Comparison of ENCODE assay signal across 17 cellular contexts in genomic region chr2:111148225-111148873, GRCh38. TPM values are rescaled to one million over a fixed set of nuclear protein-coding genes. Genes with fewer than 3 reads are reported as not detected.
DNase-seq lines count a peak whose midpoint lies in the region; TF ChIP-seq lines count a peak whose summit lies in the region.
"Had no signal": no experiment of that assay in that cellular context is flagged by ENCODE, and none has a peak within 500 bp of the region (broad histone marks: within the 10 kb centered on the region; RNA-seq: fewer than 3 reads in every experiment).

No MANE protein-coding gene starts in this region.

- H3K4me1 ChIP-seq in DOHH2 (ENCODE audit: control insufficient read depth, low read length) (peaks cover 25% of the 10 kb centered on the region), Loucy (ENCODE audit: insufficient read depth, low read length, poor library complexity, severe bottlenecking) (peaks cover 59% of the 10 kb centered on the region), skeletal muscle tissue (ENCODE audit: control insufficient read depth in 3 of 3, insufficient read depth in 3 of 3, low read length in 3 of 3) (peaks cover 2 to 3% (median 2%) of the 10 kb centered on the region in 3 donors), ascending aorta (no peaks in the 10 kb centered on the region)
- H3K4me1 ChIP-seq: Peyer's patch had no signal

- H3K36me3 ChIP-seq in DOHH2 (ENCODE audit: control insufficient read depth, low read length) (peaks cover 94% of the 10 kb centered on the region), Loucy (ENCODE audit: insufficient read depth, low read length) (peaks cover 26% of the 10 kb centered on the region; the same call in 1 of the 2 replicates), skeletal muscle tissue (ENCODE audit: control insufficient read depth in 3 of 3, insufficient read depth in 3 of 3, low read length in 3 of 3) (peaks cover 5 to 17% (median 16%) of the 10 kb centered on the region in 3 donors), ascending aorta (peaks cover 0 to 6% of the 10 kb centered on the region in 2 donors)

- H3K79me2 ChIP-seq in DOHH2 (ENCODE audit: control insufficient read depth, low read length) (peaks cover 91% of the 10 kb centered on the region), Loucy (ENCODE audit: insufficient read depth, low read length) (peaks cover 9% of the 10 kb centered on the region; the same call in 1 of the 2 replicates)

- peaks cover 4% of the 10 kb centered on the region for H4K20me1 ChIP-seq in DOHH2 (ENCODE audit: control insufficient read depth, insufficient read depth, low read depth, low read length)
- no peaks in the 10 kb centered on the region for H4K20me1 ChIP-seq in Loucy (ENCODE audit: insufficient read depth, low read length, poor library complexity, severe bottlenecking)

- no peak overlapping the region for H3K4me3 ChIP-seq in DOHH2 (ENCODE audit: low read length)
- no peak overlapping the region for H3K4me3 ChIP-seq in Loucy (ENCODE audit: low read length, poor library complexity, severe bottlenecking)
- H3K4me3 ChIP-seq in skeletal muscle tissue (ENCODE audit: low read length in 3 of 3), result no peak overlapping the region
- H3K4me3 ChIP-seq in ascending aorta, result no peak overlapping the region
- H3K4me3 ChIP-seq: HAP-1, Peyer's patch had no signal

- intact Hi-C loops in ascending aorta (cut with DNase I), result no loop called here

- no peaks in the 10 kb centered on the region for H3K27me3 ChIP-seq in DOHH2 (ENCODE audit: control insufficient read depth, low read length)
- no peaks in the 10 kb centered on the region for H3K27me3 ChIP-seq in Loucy (ENCODE audit: insufficient read depth, low read length, poor library complexity, severe bottlenecking)
- H3K27me3 ChIP-seq in skeletal muscle tissue (ENCODE audit: control insufficient read depth in 3 of 3, insufficient read depth in 3 of 3, low read length in 3 of 3), result no peaks in the 10 kb centered on the region
- no peaks in the 10 kb centered on the region for H3K27me3 ChIP-seq in ascending aorta
- H3K27me3 ChIP-seq: Peyer's patch had no signal

- H3K9ac ChIP-seq in Loucy (ENCODE audit: low read depth, low read length, poor library complexity, severe bottlenecking), result no peak overlapping the region
- no peak overlapping the region for H3K9ac ChIP-seq in skeletal muscle tissue (ENCODE audit: low read depth in 1 of 3, low read length in 3 of 3)
- H3K9ac ChIP-seq: SK-N-SH had no signal

- peak; percentile 37 for DNase-seq in dermis blood vessel endothelial cell
- no peak for DNase-seq in kidney glomerular epithelial cell (lab: John Stamatoyannopoulos, UW)
- DNase-seq in ascending aorta (ENCODE audit: low spot score in 2 of 2), result no peak
- no peak for DNase-seq in ureter (ENCODE audit: low spot score)
- DNase-seq in NCI-H2171 (lab: John Stamatoyannopoulos, UW), result no peak
- DNase-seq: CD4-positive, alpha-beta T cell; NCI-H1436; NCI-H2029; NCI-H510A treated with DMSO at 0.1 percent for 48 hours; Peyer's patch; Right ventricle myocardium superior; SK-N-SH; T-helper 1 cell had no signal

- H3K27ac ChIP-seq in DOHH2 (ENCODE audit: low read depth, low read length) (0 out of 2 replicates have a peak overlapping the region, but pooled peaks have one; percentile 2), skeletal muscle tissue (ENCODE audit: low read depth, low read length) (peak overlapping the region; percentile 43), ascending aorta (no peak overlapping the region)
- H3K27ac ChIP-seq: Peyer's patch had no signal

- H3K9me3 ChIP-seq in DOHH2 (ENCODE audit: control insufficient read depth, insufficient read depth, low read length), result no peaks in the 10 kb centered on the region
- H3K9me3 ChIP-seq in Loucy (ENCODE audit: insufficient read depth, low read depth, low read length), result no peaks in the 10 kb centered on the region
- H3K9me3 ChIP-seq in skeletal muscle tissue (ENCODE audit: control insufficient read depth in 3 of 3, low read length in 3 of 3), result no peaks in the 10 kb centered on the region
- no peaks in the 10 kb centered on the region for H3K9me3 ChIP-seq in ascending aorta
- H3K9me3 ChIP-seq: HAP-1, Peyer's patch, SK-N-SH had no signal

- H2AFZ ChIP-seq in Loucy (ENCODE audit: low read length), result no peak overlapping the region

- H3F3A ChIP-seq in DOHH2 (ENCODE audit: control insufficient read depth, insufficient read depth), result no peaks in the 10 kb centered on the region; the same call in 1 of the 2 replicates
- H3F3A ChIP-seq in Loucy (ENCODE audit: low read depth), result no peaks in the 10 kb centered on the region

- no peaks in the 10 kb centered on the region for H3K9me2 ChIP-seq in DOHH2 (replicated peaks; ENCODE audit: control insufficient read depth, low read length)
- no peaks in the 10 kb centered on the region for H3K9me2 ChIP-seq in Loucy (replicated peaks; ENCODE audit: low read depth, low read length)
- H3K9me2 ChIP-seq: SK-N-SH had no signal

- no peak overlapping the region for H3K4me2 ChIP-seq in DOHH2 (ENCODE audit: low read length)
- H3K4me2 ChIP-seq in Loucy (ENCODE audit: low read depth, low read length, poor library complexity, severe bottlenecking), result peak overlapping the region; percentile 14
- H3K4me2 ChIP-seq: SK-N-SH had no signal

- TF ChIP-seq CTCF in DOHH2 (IDR thresholded peaks at IDR 0.05; ENCODE audit: low read depth, low read length, poor library complexity, severe bottlenecking) (no peak), Loucy (conservative IDR thresholded peaks at IDR 0.05; ENCODE audit: low read length) (no peak), ascending aorta (IDR thresholded peaks at IDR 0.05) (no peak)

RNA-seq across cellular contexts. Expression of gene BCL2L11, which starts 27.6 kb away (rescaled TPM):
- total RNA-seq in dermis blood vessel endothelial cell (18.9 and 27.3 TPM in 2 replicates), skeletal muscle tissue (6.3 TPM), ascending aorta (3.5 TPM), ureter (18.3 TPM)

Comparison
In these comparisons a context has a peak if more than half of its experiments do, and no peak if none do; other contexts are left out.
1. H3K27ac ChIP-seq: peak in DOHH2 (single experiment) and skeletal muscle tissue (single experiment); none in ascending aorta (0 of 2).